ENCODE assay signal across 8 cellular contexts in the genomic region with DNA sequence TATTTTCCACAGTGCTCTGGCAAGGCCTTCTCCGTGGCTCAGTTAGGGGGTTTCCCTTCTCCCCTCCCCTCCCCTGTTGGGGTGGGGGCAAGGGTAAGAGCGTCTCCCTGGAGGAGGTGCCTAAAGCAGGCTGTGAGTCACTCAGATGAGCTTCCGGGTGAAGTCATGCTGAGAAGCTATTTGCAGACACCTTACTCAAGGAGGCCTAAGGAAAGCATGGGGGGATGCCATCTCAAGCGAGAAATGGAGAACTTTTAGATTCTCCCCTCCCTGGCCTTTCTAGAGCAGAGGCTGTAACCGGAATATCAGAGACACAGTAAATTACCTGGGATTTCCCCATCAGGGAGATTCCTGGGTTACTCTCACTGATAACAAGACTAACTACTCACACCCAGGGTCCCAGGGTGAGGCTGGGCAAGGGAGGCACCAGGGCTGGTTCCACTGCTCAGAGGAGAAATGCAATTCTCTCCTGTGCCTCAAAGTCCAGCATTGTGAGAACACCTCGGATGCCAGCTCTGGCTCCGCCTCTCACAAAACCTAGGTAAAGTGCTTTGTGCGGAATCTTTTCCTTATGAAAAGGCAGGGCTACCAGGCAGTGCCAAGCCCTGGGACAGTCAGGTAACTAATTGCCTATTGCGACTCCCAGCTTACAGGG.
DNase-seq lines count a peak whose midpoint lies in the region; ATAC-seq, FAIRE-seq and TF ChIP-seq lines count a peak whose summit lies in the region.

No MANE protein-coding gene starts in this region.

- no peaks in the 10 kb centered on the region for H4K20me1 ChIP-seq in keratinocyte (ENCODE audit: control insufficient read depth, extremely low read depth, insufficient read depth, low read length)

- H3K9ac ChIP-seq in keratinocyte (ENCODE audit: control insufficient read depth, extremely low read depth, insufficient read depth, low read length), result peak overlapping the region; percentile 49

- peak overlapping the region; percentile 63 for H3K4me2 ChIP-seq in keratinocyte (ENCODE audit: control insufficient read depth, extremely low read depth, insufficient read depth, low read depth, low read length)

- peaks cover 3% of the 10 kb centered on the region for H3K9me1 ChIP-seq in keratinocyte (ENCODE audit: control insufficient read depth, extremely low read depth, insufficient read depth, low read length)

- no peaks in the 10 kb centered on the region for H3K79me2 ChIP-seq in keratinocyte (ENCODE audit: control insufficient read depth, insufficient read depth, low read length)

- dilution Hi-C loops in keratinocyte (cut with MboI; ENCODE audit: extremely low pct_ligation_motif_present, low sequenced_read_pairs), result no loop called here

- ATAC-seq in GM18907 (IDR thresholded peaks at IDR 0.05; ENCODE audit: unreplicated experiment) (peak; percentile 80), HG03025 (IDR thresholded peaks at IDR 0.05; ENCODE audit: low FRiP score, unreplicated experiment) (peak; percentile 50), Panc1 (peak; percentile 95)

- H3K27me3 ChIP-seq in Panc1 (ENCODE audit: control insufficient read depth, insufficient read depth, low read length) (no peaks in the 10 kb centered on the region), keratinocyte (ENCODE audit: control insufficient read depth, extremely low read depth, insufficient read depth, low read length) (no peaks in the 10 kb centered on the region), tibial artery (no peaks in the 10 kb centered on the region)

- intact Hi-C loops in Panc1 (cut with micrococcal nuclease; ENCODE audit: unreplicated experiment), result no loop called here
- intact Hi-C loops in tibial artery (cut with DNase I; ENCODE audit: low total_unique reads), result no loop called here

- peak overlapping the region; percentile 76 for H3K27ac ChIP-seq in Panc1 (ENCODE audit: low read length)
- H3K27ac ChIP-seq in keratinocyte (ENCODE audit: control insufficient read depth, insufficient read depth, low read length), result peak overlapping the region; percentile 66
- H3K27ac ChIP-seq in tibial artery, result no peak overlapping the region

- FAIRE-seq in keratinocyte (lab: Jason Lieb, UNC), result peak; percentile 57

- BruUV-seq in Panc1 (replicated peaks; lab: Mats Ljungman, UMichigan), result no TSS peak

- no peak for TF ChIP-seq CTCF in Panc1 (IDR thresholded peaks at IDR 0.05)
- no peak for TF ChIP-seq CTCF in keratinocyte (optimal IDR thresholded peaks at IDR 0.05 in 1 of 3, IDR thresholded peaks at IDR 0.05 in 1 of 3, conservative IDR thresholded peaks at IDR 0.05 in 1 of 3; ENCODE audit: extremely low read depth in 1 of 3, insufficient read depth in 2 of 3, low read length in 3 of 3)
- no peak for TF ChIP-seq CTCF in tibial artery (IDR thresholded peaks at IDR 0.05)

- CTCF ChIA-PET in Panc1 (lab: Charles Lee), result interaction anchor here (0.9 kb wide), 1 partner anchor 1942 kb away, joined by 3 read pairs; no protein-coding TSS in a partner anchor

- in situ Hi-C loops in Panc1 (cut with HindIII; ENCODE audit: low pct_unique_long_range_greater_than_20kb, low sequenced_read_pairs), result no loop called here

- H3K4me3 ChIP-seq in Panc1 (ENCODE audit: low read depth in 2 of 2, low read length in 2 of 2) (peak overlapping the region in 1 of 2 experiments; percentile 29; a peak in 1 of 4 replicates), keratinocyte (ENCODE audit: control insufficient read depth in 2 of 3, extremely low read depth in 1 of 3, insufficient read depth in 2 of 3, low read depth in 1 of 3, low read length in 3 of 3) (peak overlapping the region in 1 of 3 experiments; percentile 23), tibial artery (no peak overlapping the region)

- POLR2A ChIA-PET in Panc1 (lab: Charles Lee), result no interaction called here

- H3K9me3 ChIP-seq in Panc1 (ENCODE audit: control insufficient read depth, insufficient read depth, low read depth, low read length), result no peaks in the 10 kb centered on the region
- H3K9me3 ChIP-seq in keratinocyte (ENCODE audit: control insufficient read depth, low read depth, low read length), result no peaks in the 10 kb centered on the region
- H3K9me3 ChIP-seq in tibial artery, result no peaks in the 10 kb centered on the region

- peaks cover 18% of the 10 kb centered on the region for H3K4me1 ChIP-seq in Panc1 (ENCODE audit: control insufficient read depth, insufficient read depth, low read length)
- H3K4me1 ChIP-seq in keratinocyte (ENCODE audit: control insufficient read depth, extremely low read depth, insufficient read depth, low read length), result peaks cover 10% of the 10 kb centered on the region
- peaks cover 0 to 8% (median 5%) of the 10 kb centered on the region in 4 donors for H3K4me1 ChIP-seq in tibial artery

- peak overlapping the region; percentile 60 for H2AFZ ChIP-seq in keratinocyte (ENCODE audit: control insufficient read depth, low read length)

- no peak for DNase-seq in Panc1 (ENCODE audit: low read depth, low spot score)
- peak; percentile 32 to 67 for DNase-seq in activated T-helper 1 cell treated with anti-CD3 and anti-CD28 coated beads, Interleukin-2, amount 50 U/mL, for 16 hours (ENCODE audit: low read depth in 1 of 2, low spot score in 1 of 2)
- no peak for DNase-seq in keratinocyte (ENCODE audit: low read depth, low spot score)
- peak; percentile 65 for DNase-seq in stimulated activated CD8-positive, alpha-beta memory T cell treated with anti-CD3 and anti-CD28 coated beads, Interleukin-4, amount 100 ng/mL, for 24 hours (ENCODE audit: low read depth)
- no peak for DNase-seq in tibial artery
- no peak for DNase-seq in occipital lobe (lab: John Stamatoyannopoulos, UW)

- H3K36me3 ChIP-seq in Panc1 (ENCODE audit: control insufficient read depth, insufficient read depth, low read length) (no peaks in the 10 kb centered on the region), keratinocyte (ENCODE audit: control insufficient read depth in 2 of 2, extremely low read depth in 1 of 2, insufficient read depth in 2 of 2, low read length in 2 of 2) (no peaks in the 10 kb centered on the region), tibial artery (no peaks in the 10 kb centered on the region)

Comparison
In these comparisons a context has a peak if more than half of its experiments do, and no peak if none do; other contexts are left out.
1. DNase-seq: peak in activated T-helper 1 cell treated with anti-CD3 and anti-CD28 coated beads, Interleukin-2, amount 50 U/mL, for 16 hours (2 of 2) and stimulated activated CD8-positive, alpha-beta memory T cell treated with anti-CD3 and anti-CD28 coated beads, Interleukin-4, amount 100 ng/mL, for 24 hours (single experiment); none in Panc1 (single experiment), keratinocyte (single experiment), tibial artery (0 of 2) and occipital lobe (single experiment).
2. H3K27ac ChIP-seq: peak in Panc1 (single experiment) and keratinocyte (single experiment); none in tibial artery (0 of 2).
3. Peak in every context shown above with its lines, with median percentiles within 50 percentile points of each other: ATAC-seq.